Comparison of ENCODE assay signal across 8 cellular contexts in the genomic region with DNA sequence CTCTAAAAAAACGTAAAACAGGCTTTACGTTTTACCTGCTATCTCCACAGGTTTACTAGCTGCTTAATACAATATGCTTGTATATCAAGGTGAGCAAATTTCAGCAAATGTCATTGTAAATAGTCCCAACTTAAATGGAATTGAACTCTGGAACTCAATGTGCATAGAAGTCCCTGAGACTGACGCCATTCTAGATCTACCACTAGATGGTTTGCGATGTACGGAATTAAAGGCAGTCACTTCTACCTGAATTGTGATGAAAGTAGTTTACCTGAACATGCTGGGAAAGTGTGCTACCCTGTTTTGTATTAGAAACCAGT. TPM values are rescaled to one million over a fixed set of nuclear protein-coding genes. Genes with fewer than 3 reads are reported as not detected.
DNase-seq lines count a peak whose midpoint lies in the region; ATAC-seq and TF ChIP-seq lines count a peak whose summit lies in the region.

No MANE protein-coding gene starts in this region.

- H3K9me3 ChIP-seq in mammary epithelial cell (replicated peaks; ENCODE audit: insufficient read depth, low read length) (no peaks in the 10 kb centered on the region), lung (ENCODE audit: control insufficient read depth in 2 of 2, insufficient read depth in 1 of 2, low read length in 1 of 2) (no peaks in the 10 kb centered on the region), upper lobe of right lung (no peaks in the 10 kb centered on the region)

- H3K27me3 ChIP-seq in mammary epithelial cell (ENCODE audit: insufficient read depth, low read length), result no peaks in the 10 kb centered on the region
- H3K27me3 ChIP-seq in lung (ENCODE audit: control insufficient read depth, insufficient read depth), result no peaks in the 10 kb centered on the region
- no peaks in the 10 kb centered on the region for H3K27me3 ChIP-seq in upper lobe of right lung

- POLR2A ChIA-PET in GM10248 (lab: Yijun Ruan, JAX), result no interaction called here

- dilution Hi-C loops in mammary epithelial cell (cut with HindIII; ENCODE audit: low sequenced_read_pairs), result no loop called here

- H4K20me1 ChIP-seq in mammary epithelial cell (ENCODE audit: insufficient read depth, low read length), result no peaks in the 10 kb centered on the region

- peak overlapping the region; percentile 97 for H3K4me2 ChIP-seq in mammary epithelial cell (ENCODE audit: insufficient read depth, low read depth, low read length)

- H3K36me3 ChIP-seq in mammary epithelial cell (ENCODE audit: insufficient read depth, low read length) (no peaks in the 10 kb centered on the region), lung (ENCODE audit: control insufficient read depth in 2 of 2, insufficient read depth in 2 of 2, low read length in 2 of 2) (no peaks in the 10 kb centered on the region), upper lobe of right lung (no peaks in the 10 kb centered on the region)

- H3K27ac ChIP-seq in mammary epithelial cell (ENCODE audit: insufficient read depth, low read depth, low read length), result peak overlapping the region; percentile 77
- peak overlapping the region; percentile 97 to 98 for H3K27ac ChIP-seq in lung (ENCODE audit: low read depth in 1 of 2, low read length in 1 of 2)
- peak overlapping the region; percentile 99 for H3K27ac ChIP-seq in upper lobe of right lung

- intact Hi-C loops in mammary epithelial cell (cut with micrococcal nuclease), result loop anchor here (2.0 to 5.0 kb wide), 2 partner anchors 168 to 234 kb away; no protein-coding TSS in a partner anchor
- intact Hi-C loops in upper lobe of right lung (cut with DNase I), result no loop called here

- in situ Hi-C loops in mammary epithelial cell (cut with MboI; ENCODE audit: low sequenced_read_pairs in 2 of 2), result no loop called here

- H3K4me1 ChIP-seq in mammary epithelial cell (ENCODE audit: insufficient read depth, low read length) (peaks cover 8% of the 10 kb centered on the region), lung (ENCODE audit: control insufficient read depth in 2 of 2, insufficient read depth in 2 of 2, low read length in 2 of 2) (peaks cover 0 to 3% of the 10 kb centered on the region in 2 donors), upper lobe of right lung (peaks cover 27% of the 10 kb centered on the region)

- WGBS in mammary epithelial cell (ENCODE audit: low coverage, missing lambda C conversion rate), result 7% methylated on average over 5 of the region's 5 CpGs
- 31 to 36% methylated on average over 5 of the region's 5 CpGs for WGBS in lung, 2 donors

- CTCF ChIA-PET in mammary epithelial cell (lab: Charles Lee; ENCODE audit: low non-redundant PET) (no interaction called here), GM10248 (lab: Yijun Ruan, JAX) (interaction anchor here (1.3 kb wide), 1 partner anchor 10 kb away, joined by 3 read pairs; no protein-coding TSS in a partner anchor)

- peak overlapping the region; percentile 92 for H2AFZ ChIP-seq in mammary epithelial cell (ENCODE audit: low read depth, low read length)

- TF ChIP-seq CTCF in mammary epithelial cell (conservative IDR thresholded peaks at IDR 0.05 in 1 of 2, IDR thresholded peaks at IDR 0.05 in 1 of 2; ENCODE audit: extremely low read depth in 1 of 2, insufficient read depth in 1 of 2, low read depth in 1 of 2, low read length in 2 of 2) (peak in 1 of 2 donors; percentile 27), lung (IDR thresholded peaks at IDR 0.05; ENCODE audit: control extremely low read depth, extremely low read depth) (no peak), upper lobe of right lung (IDR thresholded peaks at IDR 0.05) (no peak), GM10248 (IDR thresholded peaks at IDR 0.05; ENCODE audit: control extremely low read depth, extremely low read depth, low read depth, missing control alignments) (no peak)

- H3K9ac ChIP-seq in mammary epithelial cell (ENCODE audit: insufficient read depth, low read length), result peak overlapping the region; percentile 86

- ATAC-seq in lung (ENCODE audit: insufficient read depth, low FRiP score) (no peak), upper lobe of right lung (no peak), GM18858 (IDR thresholded peaks at IDR 0.05; ENCODE audit: unreplicated experiment) (no peak)

- BruUV-seq in mammary epithelial cell (replicated peaks; lab: Mats Ljungman, UMichigan), result TSS peak; percentile 53

- DNase-seq in DMS79 (lab: John Stamatoyannopoulos, UW), result peak; percentile 12
- peak; percentile 50 for DNase-seq in NCI-H1092 treated with DMSO at 0.1 percent for 48 hours (lab: John Stamatoyannopoulos, UW)
- peak; percentile 30 for DNase-seq in mammary epithelial cell
- DNase-seq in lung (ENCODE audit: low spot score), result no peak
- no peak for DNase-seq in upper lobe of right lung
- DNase-seq in NCI-H446 treated with DMSO at 0.1 percent for 48 hours (lab: John Stamatoyannopoulos, UW), result no peak
- DNase-seq in GM10248 (ENCODE audit: extremely low spot score), result no peak

- H3K4me3 ChIP-seq in mammary epithelial cell (replicated peaks in 1 of 3; ENCODE audit: insufficient read depth in 1 of 3, low read depth in 2 of 3, low read length in 3 of 3) (peak overlapping the region; percentile 62 to 77 (median 74)), lung (peak overlapping the region; percentile 89), upper lobe of right lung (peak overlapping the region; percentile 93)

- H3K79me2 ChIP-seq in mammary epithelial cell (ENCODE audit: insufficient read depth, low read length), result peaks cover 49% of the 10 kb centered on the region

RNA-seq across cellular contexts. Expression of a gene that starts 0.8 kb away (rescaled TPM):
- total RNA-seq in mammary epithelial cell (10 to 100 TPM; 35.5 to 62.8 TPM), lung (100 to 1,000 TPM in 1 of 2 donors, 10 to 100 TPM in 1; 51.3 to 104 TPM), upper lobe of right lung (47.0 TPM)
- polyA plus RNA-seq in mammary epithelial cell (11.1 TPM), lung (10 to 100 TPM in 1 of 2 donors, 1 to 10 TPM in 1; 8.9 to 12.6 TPM)
- polyA minus RNA-seq in mammary epithelial cell, result 62.3 TPM

Comparison
In these comparisons a context has a peak if more than half of its experiments do, and no peak if none do; other contexts are left out.
1. DNase-seq: peak in DMS79 (single experiment), NCI-H1092 treated with DMSO at 0.1 percent for 48 hours (single experiment) and mammary epithelial cell (single experiment); none in lung (single experiment), upper lobe of right lung (single experiment), NCI-H446 treated with DMSO at 0.1 percent for 48 hours (single experiment) and GM10248 (single experiment).
2. Peak in every context shown above with its lines, with median percentiles within 50 percentile points of each other: H3K27ac ChIP-seq and H3K4me3 ChIP-seq.